ENCODE assay signal across 18 cellular contexts in genomic region chr1:46990541-46990940, GRCh38. TPM values are rescaled to one million over a fixed set of nuclear protein-coding genes. Genes with fewer than 3 reads are reported as not detected.
"Had no signal": no experiment of that assay in that cellular context is flagged by ENCODE, and none has a peak within 500 bp of the region (broad histone marks: within the 10 kb centered on the region; RNA-seq: fewer than 3 reads in every experiment).

No MANE protein-coding gene starts in this region.

RNA-seq across cellular contexts. Expression of gene CYP4X1, which starts 32.9 kb away (rescaled TPM):
- total RNA-seq: kidney epithelial cell; mononuclear cell; myocyte; naive thymus-derived CD4-positive, alpha-beta T cell had no signal
- polyA plus RNA-seq: immature natural killer cell; naive thymus-derived CD4-positive, alpha-beta T cell had no signal

RNA-seq across cellular contexts. Expression of gene CYP4A11, which starts 49.3 kb away (rescaled TPM):
- total RNA-seq: kidney epithelial cell; left cardiac atrium; left colon; left lung; left ventricle myocardium inferior; left ventricle myocardium superior; lower lobe of right lung; lung; lung microvascular endothelial cell; mammary epithelial cell; mesenteric fat pad; mesothelial cell of epicardium; mononuclear cell; mucosa of descending colon; myocyte; naive thymus-derived CD4-positive, alpha-beta T cell had no signal
- polyA plus RNA-seq: immature natural killer cell; keratinocyte; mammary epithelial cell; naive thymus-derived CD4-positive, alpha-beta T cell had no signal
